ENCODE assay signal across 33 cellular contexts in the genomic region with DNA sequence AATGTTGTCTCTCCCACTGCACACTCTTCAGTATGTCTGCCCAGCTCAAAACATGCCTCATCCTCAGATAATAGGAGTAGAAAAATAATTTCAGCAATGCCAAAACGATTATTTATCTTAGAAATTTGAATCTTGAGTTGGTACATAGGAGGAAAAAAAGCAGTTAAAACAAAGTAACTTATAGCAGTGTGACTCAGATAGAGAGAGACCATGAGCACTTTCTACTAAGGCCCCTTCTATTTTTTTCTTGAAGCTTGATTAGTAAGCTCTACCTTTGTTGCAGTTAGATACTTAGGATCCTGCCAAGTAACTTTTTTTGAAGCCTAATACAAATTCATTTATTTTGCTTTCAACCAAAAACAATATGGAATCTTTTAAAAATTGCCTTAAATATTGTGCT.
"Had no signal": no experiment of that assay in that cellular context is flagged by ENCODE, and none has a peak within 500 bp of the region (broad histone marks: within the 10 kb centered on the region; RNA-seq: fewer than 3 reads in every experiment).

No MANE protein-coding gene starts in this region.

- H3K4me1 ChIP-seq: adrenal gland, breast epithelium, colonic mucosa, esophagus squamous epithelium, foreskin keratinocyte, gastrocnemius medialis, heart left ventricle had no signal

- H3K4me3 ChIP-seq: adrenal gland, breast epithelium, cardiac muscle cell, colonic mucosa, esophagus squamous epithelium, gastrocnemius medialis, heart left ventricle had no signal

- H3K36me3 Mint-ChIP-seq: activated naive CD8-positive, alpha-beta T cell treated with anti-CD3 and anti-CD28 coated beads for 36 hours; brain had no signal

- H3K36me3 ChIP-seq: adrenal gland, breast epithelium, cardiac muscle cell, colonic mucosa, esophagus squamous epithelium, gastrocnemius medialis, heart left ventricle, WERI-Rb-1 had no signal

- H3K27me3 ChIP-seq: adrenal gland, breast epithelium, cardiac muscle cell, colonic mucosa, esophagus squamous epithelium, foreskin keratinocyte, gastrocnemius medialis, heart left ventricle had no signal

- H3K27ac ChIP-seq: adrenal gland, breast epithelium, cardiac muscle cell, colonic mucosa, epithelial cell of prostate, esophagus squamous epithelium, foreskin keratinocyte, gastrocnemius medialis, heart left ventricle, WERI-Rb-1 had no signal

- H3K27me3 Mint-ChIP-seq: activated B cell treated with CpG ODN at 0.5 μM for 24 hours; activated CD8-positive, alpha-beta T cell treated with anti-CD3 and anti-CD28 coated beads for 36 hours; activated T-helper 17 cell treated with anti-CD3 and anti-CD28 coated beads, Interleukin-2, amount 50 U/mL, for 72 hours; brain had no signal

- H3K4me3 Mint-ChIP-seq: activated B cell treated with CpG ODN at 0.5 μM for 24 hours; activated CD8-positive, alpha-beta T cell treated with anti-CD3 and anti-CD28 coated beads for 36 hours; activated naive CD8-positive, alpha-beta T cell treated with anti-CD3 and anti-CD28 coated beads for 36 hours; activated naive CD8-positive, alpha-beta T cell treated with anti-CD3 and anti-CD28 coated beads, Interleukin-2, amount 50 U/mL, for 24 hours; activated T-cell treated with anti-CD3 and anti-CD28 coated beads, Interleukin-2, amount 50 U/mL, for 4 hours; activated T-helper 17 cell treated with anti-CD3 and anti-CD28 coated beads, Interleukin-2, amount 50 U/mL, for 72 hours; brain had no signal

- DNase-seq: activated B cell treated with CpG ODN at 0.5 μM for 24 hours; activated CD4-positive, alpha-beta T cell treated with anti-CD3 and anti-CD28 coated beads for 48 hours; activated CD4-positive, alpha-beta T cell treated with anti-CD3 and anti-CD28 coated beads, Interleukin-2, amount 50 U/mL, for 1 hour; activated CD4-positive, alpha-beta T cell treated with anti-CD3 and anti-CD28 coated beads, Interleukin-2, amount 50 U/mL, for 48 hours; activated CD8-positive, alpha-beta memory T cell treated with anti-CD3 and anti-CD28 coated beads for 24 hours; activated CD8-positive, alpha-beta T cell treated with anti-CD3 and anti-CD28 coated beads for 36 hours; activated effector memory CD4-positive, alpha-beta T cell treated with Interleukin-2 at 50 U/mL for 16 hours; activated gamma-delta T cell treated with Interleukin-2 at 50 U/mL for 16 hours; activated naive CD4-positive, alpha-beta T cell treated with anti-CD3 and anti-CD28 coated beads, Interleukin-2, amount 50 U/mL, for 16 hours; activated naive CD4-positive, alpha-beta T cell treated with Interleukin-2 at 50 U/mL for 16 hours; activated naive CD8-positive, alpha-beta T cell treated with anti-CD3 and anti-CD28 coated beads for 36 hours; activated naive CD8-positive, alpha-beta T cell treated with anti-CD3 and anti-CD28 coated beads, Interleukin-2, amount 50 U/mL, for 24 hours; activated T-cell treated with anti-CD3 and anti-CD28 coated beads, Interleukin-2, amount 50 U/mL, for 4 hours; adrenal gland; amygdala; aorta; central memory CD4-positive, alpha-beta T cell; cerebellar nuclear complex; colonic mucosa; effector CD8-positive, alpha-beta T cell; esophagus squamous epithelium; foreskin keratinocyte; gastrocnemius medialis; glutamatergic neuron; heart left ventricle; T-helper 2 cell; WERI-Rb-1 had no signal

- H3K9me3 Mint-ChIP-seq: activated B cell treated with CpG ODN at 0.5 μM for 24 hours; activated CD8-positive, alpha-beta T cell treated with anti-CD3 and anti-CD28 coated beads for 36 hours; activated naive CD8-positive, alpha-beta T cell treated with anti-CD3 and anti-CD28 coated beads for 36 hours; activated naive CD8-positive, alpha-beta T cell treated with anti-CD3 and anti-CD28 coated beads, Interleukin-2, amount 50 U/mL, for 24 hours; activated T-cell treated with anti-CD3 and anti-CD28 coated beads, Interleukin-2, amount 50 U/mL, for 4 hours; activated T-helper 17 cell treated with anti-CD3 and anti-CD28 coated beads, Interleukin-2, amount 50 U/mL, for 72 hours; brain had no signal

- H3K9me3 ChIP-seq: adrenal gland, breast epithelium, colonic mucosa, esophagus squamous epithelium, gastrocnemius medialis, heart left ventricle had no signal

- H3K27ac Mint-ChIP-seq: activated B cell treated with CpG ODN at 0.5 μM for 24 hours; activated CD8-positive, alpha-beta T cell treated with anti-CD3 and anti-CD28 coated beads for 36 hours; activated naive CD8-positive, alpha-beta T cell treated with anti-CD3 and anti-CD28 coated beads for 36 hours; activated naive CD8-positive, alpha-beta T cell treated with anti-CD3 and anti-CD28 coated beads, Interleukin-2, amount 50 U/mL, for 24 hours; activated T-helper 17 cell treated with anti-CD3 and anti-CD28 coated beads, Interleukin-2, amount 50 U/mL, for 72 hours; brain had no signal

- ATAC-seq: activated CD4-positive, CD25-positive, alpha-beta regulatory T cell treated with anti-CD3 and anti-CD28 coated beads, Interleukin-2, amount 50 U/mL, for 24 hours; activated CD8-positive, alpha-beta T cell treated with anti-CD3 and anti-CD28 coated beads for 36 hours; activated naive CD8-positive, alpha-beta T cell treated with anti-CD3 and anti-CD28 coated beads, Interleukin-2, amount 50 U/mL, for 24 hours; activated T-cell treated with anti-CD3 and anti-CD28 coated beads, Interleukin-2, amount 50 U/mL, for 4 hours; activated T-helper 17 cell treated with anti-CD3 and anti-CD28 coated beads, Interleukin-2, amount 50 U/mL, for 72 hours; foreskin keratinocyte; gastrocnemius medialis; heart left ventricle had no signal

- H3K4me1 Mint-ChIP-seq: activated B cell treated with CpG ODN at 0.5 μM for 24 hours; activated naive CD8-positive, alpha-beta T cell treated with anti-CD3 and anti-CD28 coated beads for 36 hours; activated naive CD8-positive, alpha-beta T cell treated with anti-CD3 and anti-CD28 coated beads, Interleukin-2, amount 50 U/mL, for 24 hours; activated T-helper 17 cell treated with anti-CD3 and anti-CD28 coated beads, Interleukin-2, amount 50 U/mL, for 72 hours; brain had no signal
